In genomic region chr1:188006354-188006753, GRCh38 we compare ENCODE assay signal across 21 cellular contexts.
"Had no signal": no experiment of that assay in that cellular context is flagged by ENCODE, and none has a peak within 500 bp of the region (broad histone marks: within the 10 kb centered on the region; RNA-seq: fewer than 3 reads in every experiment).

No MANE protein-coding gene starts in this region.

- H3K4me1 ChIP-seq: breast epithelium, gastroesophageal sphincter, heart right ventricle had no signal

- H3K27me3 ChIP-seq: breast epithelium, gastroesophageal sphincter, heart right ventricle had no signal

- H3K4me3 ChIP-seq: breast epithelium, gastroesophageal sphincter, heart right ventricle, lung, mucosa of descending colon had no signal

- H3K27ac ChIP-seq: breast epithelium, gastroesophageal sphincter, heart right ventricle had no signal

- DNase-seq: activated CD8-positive, alpha-beta memory T cell treated with anti-CD3 and anti-CD28 coated beads, Interleukin-2, amount 10 ng/mL, durations not matched to agents 7 days and 5 days; activated naive CD4-positive, alpha-beta T cell treated with anti-CD3 and anti-CD28 coated beads for 36 hours; activated naive CD8-positive, alpha-beta T cell treated with anti-CD3 and anti-CD28 coated beads, Interleukin-2, amount 50 U/mL, for 24 hours; activated T-cell treated with anti-CD3 and anti-CD28 coated beads, Interleukin-2, amount 50 U/mL, for 1 hour; aorta; cerebellar nuclear complex; effector memory CD8-positive, alpha-beta T cell; heart right ventricle; left cardiac atrium; mucosa of descending colon; naive thymus-derived CD8-positive, alpha-beta T cell; occipital lobe; small intestine; stimulated activated CD4-positive, alpha-beta T cell treated with anti-CD3 and anti-CD28 coated beads, Interleukin-4, amount 100 ng/mL, for 4 hours; stimulated activated CD8-positive, alpha-beta memory T cell treated with anti-CD3 and anti-CD28 coated beads, Interleukin-4, amount 100 ng/mL, for 48 hours; stimulated activated naive CD8-positive, alpha-beta T cell treated with anti-CD3 and anti-CD28 coated beads, Interleukin-15, Interleukin-2, amounts not matched to agents 100 U/mL and 50 U/mL, for 24 hours; SW 1271; trophoblast cell had no signal

- H3K36me3 ChIP-seq: breast epithelium, gastroesophageal sphincter, heart right ventricle had no signal

- H3K9me3 ChIP-seq: gastroesophageal sphincter had no signal
